9 cellular contexts compared by ENCODE assay signal in genomic region chr19:6087074-6087506, GRCh38. TPM values are rescaled to one million over a fixed set of nuclear protein-coding genes. Genes with fewer than 3 reads are reported as not detected.
A peak's percentile ranks its signal among the peaks of the same experiment; 100 is the strongest.
DNase-seq lines count a peak whose midpoint lies in the region; ATAC-seq, FAIRE-seq and TF ChIP-seq lines count a peak whose summit lies in the region.
"Had no signal": no experiment of that assay in that cellular context is flagged by ENCODE, and none has a peak within 500 bp of the region (broad histone marks: within the 10 kb centered on the region; RNA-seq: fewer than 3 reads in every experiment).

No MANE protein-coding gene starts in this region.

- H3K9ac ChIP-seq in OCI-LY3 (ENCODE audit: low read length) = peak overlapping the region; percentile 3

- peaks cover 23% of the 10 kb centered on the region for H3K4me1 ChIP-seq in OCI-LY3 (ENCODE audit: low read length)
- peaks cover 0 to 13% of the 10 kb centered on the region in 2 donors for H3K4me1 ChIP-seq in esophagus (ENCODE audit: control insufficient read depth in 2 of 2, insufficient read depth in 2 of 2, low read length in 1 of 2)
- H3K4me1 ChIP-seq in sigmoid colon = peaks cover 0 to 64% (median 49%) of the 10 kb centered on the region in 4 donors

- H3K36me3 ChIP-seq in OCI-LY3 (replicated peaks; ENCODE audit: low read depth, low read length) = peaks cover 3% of the 10 kb centered on the region
- no peaks in the 10 kb centered on the region for H3K36me3 ChIP-seq in esophagus (ENCODE audit: control insufficient read depth in 2 of 2, insufficient read depth in 2 of 2, low read length in 1 of 2)
- no peaks in the 10 kb centered on the region for H3K36me3 ChIP-seq in sigmoid colon

- H3K27me3 ChIP-seq in OCI-LY3 (ENCODE audit: low read depth, low read length) (no peaks in the 10 kb centered on the region), esophagus (ENCODE audit: control insufficient read depth in 1 of 2, insufficient read depth in 2 of 2, low read length in 2 of 2) (no peaks in the 10 kb centered on the region), sigmoid colon (no peaks in the 10 kb centered on the region)

- H3K4me2 ChIP-seq in OCI-LY3 (ENCODE audit: low read length) = peak overlapping the region; percentile 83

- intact Hi-C loops in sigmoid colon (cut with DNase I) = no loop called here

- TF ChIP-seq CTCF in OCI-LY3 (IDR thresholded peaks at IDR 0.05; ENCODE audit: low read depth, low read length) (no peak), sigmoid colon (IDR thresholded peaks at IDR 0.05) (no peak), D721Med (IDR thresholded peaks at IDR 0.05; ENCODE audit: insufficient read depth, missing control alignments) (no peak)

- FAIRE-seq in D721Med (lab: Jason Lieb, UNC) = no peak

- 0 out of 2 replicates have a peak, but pooled peaks cover 3% of the 10 kb centered on the region for H3K9me3 ChIP-seq in OCI-LY3 (ENCODE audit: insufficient read depth, low read length)
- no peaks in the 10 kb centered on the region for H3K9me3 ChIP-seq in esophagus (ENCODE audit: control insufficient read depth in 2 of 2, insufficient read depth in 1 of 2, low read depth in 1 of 2, low read length in 1 of 2)
- H3K9me3 ChIP-seq in sigmoid colon = peaks cover 0 to 2% (median 0%) of the 10 kb centered on the region in 4 donors

- DNase-seq in sigmoid colon = no peak
- DNase-seq in anterior cingulate cortex (lab: John Stamatoyannopoulos, UW) = no peak
- no peak for DNase-seq in H4 (ENCODE audit: low spot score)
- no peak for DNase-seq in D721Med (ENCODE audit: insufficient read length, low spot score)

- TF ChIP-seq POLR2A in sigmoid colon (IDR thresholded peaks at IDR 0.05) = no peak

- peak overlapping the region; percentile 48 for H2AFZ ChIP-seq in OCI-LY3 (ENCODE audit: low read depth, low read length)

- H3K79me2 ChIP-seq in OCI-LY3 (ENCODE audit: low read length) = no peaks in the 10 kb centered on the region

- H4K20me1 ChIP-seq in OCI-LY3 (ENCODE audit: insufficient read depth, low read length) = no peaks in the 10 kb centered on the region

- no peak for TF ChIP-seq EP300 in sigmoid colon (IDR thresholded peaks at IDR 0.05)

- H3K27ac ChIP-seq in OCI-LY3 (ENCODE audit: low read length) = no peak overlapping the region
- peak overlapping the region; percentile 85 to 94 for H3K27ac ChIP-seq in esophagus (ENCODE audit: low read depth in 2 of 2, low read length in 1 of 2)
- H3K27ac ChIP-seq in sigmoid colon = peak overlapping the region; percentile 86 to 93 (median 90)

- WGBS in esophagus, 2 donors = 30 to 45% methylated on average over 9 of the region's 9 CpGs
- 2 to 11% methylated on average over 9 of the region's 9 CpGs for WGBS in sigmoid colon, 2 donors

- H3K4me3 ChIP-seq in GM08714 (ENCODE audit: low read length) = peak overlapping the region; percentile 64; the same call in 1 of the 2 replicates
- peak overlapping the region; percentile 63 for H3K4me3 ChIP-seq in OCI-LY3 (ENCODE audit: low read length)
- H3K4me3 ChIP-seq in esophagus (ENCODE audit: low read depth in 1 of 2, low read length in 2 of 2) = no peak overlapping the region
- peak overlapping the region in 2 of 4 donors; percentile 17 to 19 for H3K4me3 ChIP-seq in sigmoid colon

- ATAC-seq in GM21825 (IDR thresholded peaks at IDR 0.05; ENCODE audit: unreplicated experiment) = peak; percentile 52

RNA-seq across cellular contexts. Expression of gene RFX2, which starts 23.2 kb away (rescaled TPM):
- 1 to 10 TPM; 5.3 to 8.8 TPM for polyA plus RNA-seq in esophagus
- total RNA-seq in sigmoid colon = 10 to 100 TPM; 14.3 to 21.2 (median 17.4) TPM
- 1 to 10 TPM; 1.2 to 4.2 (median 3.6) TPM for polyA plus RNA-seq in sigmoid colon
- total RNA-seq in H4 (2014; rRNA removed; shearing (Covaris generic)) = 4.9 and 5.7 TPM in 2 replicates

RNA-seq across cellular contexts. Expression of gene ACSBG2, which starts 48.4 kb away (rescaled TPM):
- polyA plus RNA-seq in esophagus = under 1 TPM in 1 of 2 donors, not detected in 1; 0.12 TPM
- total RNA-seq in sigmoid colon = not detected
- polyA plus RNA-seq in sigmoid colon = under 1 TPM in 1 of 3 donors, not detected in 2; 0.06 TPM
- total RNA-seq in H4 (2014; rRNA removed; shearing (Covaris generic)) = not detected in 2 replicates
- total RNA-seq: LHCN-M2 had no signal

Comparison
In these comparisons a context has a peak if more than half of its experiments do, and no peak if none do; other contexts are left out.
1. H3K4me3 ChIP-seq: peak in GM08714 (single experiment) and OCI-LY3 (single experiment); none in esophagus (0 of 2).